In genomic region chr3:134871818-134872217, GRCh38 we compare ENCODE assay signal across 23 cellular contexts.
DNase-seq lines count a peak whose midpoint lies in the region; ATAC-seq, FAIRE-seq and TF ChIP-seq lines count a peak whose summit lies in the region.
"Had no signal": no experiment of that assay in that cellular context is flagged by ENCODE, and none has a peak within 500 bp of the region (broad histone marks: within the 10 kb centered on the region; RNA-seq: fewer than 3 reads in every experiment).

No MANE protein-coding gene starts in this region.

- no peak overlapping the region for H3K14ac ChIP-seq in H1 (ENCODE audit: insufficient read length)

- H2AK5ac ChIP-seq in H1 (ENCODE audit: low read depth, low read length) = no peak overlapping the region

- no peaks in the 10 kb centered on the region for H3K9me3 ChIP-seq in H1 (ENCODE audit: insufficient read depth in 2 of 2, low read depth in 1 of 2, low read length in 1 of 2)
- H3K9me3 ChIP-seq: A549; BE2C; BLaER1 treated with 17β-estradiol and CSF1 and Interleukin-3, amounts not matched to agents 10 nM and 100 nM; HAP-1 had no signal

- H2BK20ac ChIP-seq in H1 (ENCODE audit: low read length) = no peak overlapping the region

- H2BK15ac ChIP-seq in H1 (ENCODE audit: low read length) = no peak overlapping the region; the same call in 1 of the 2 replicates

- H3K27me3 ChIP-seq in GM23338 (ENCODE audit: insufficient read depth) (no peaks in the 10 kb centered on the region), H1 (replicated peaks in 1 of 4; ENCODE audit: control insufficient read depth in 3 of 4, extremely low read depth in 1 of 4, insufficient read depth in 3 of 4, low read length in 3 of 4) (no peaks in the 10 kb centered on the region)
- H3K27me3 ChIP-seq: BE2C; BLaER1 treated with 17β-estradiol and CSF1 and Interleukin-3, amounts not matched to agents 10 nM and 100 nM had no signal

- no peak for FAIRE-seq in H1 (lab: Jason Lieb, UNC)
- no peak for FAIRE-seq in GM12891 (lab: Jason Lieb, UNC)
- FAIRE-seq: A549, D721Med, GM12892 had no signal

- no peak overlapping the region for H3K18ac ChIP-seq in H1 (ENCODE audit: extremely low read depth, low read length)

- CTCF ChIA-PET in H1 (lab: Charles Lee; ENCODE audit: partially characterized antibody) = interaction anchor here (0.9 to 1.7 kb wide), 8 partner anchors 10 to 230 kb away, joined by 3 to 9 read pairs (median 3); no protein-coding TSS in a partner anchor

- H2BK120ac ChIP-seq in H1 (replicated peaks; ENCODE audit: low read depth, low read length) = no peak overlapping the region

- no peak overlapping the region for H3K4ac ChIP-seq in H1 (replicated peaks; ENCODE audit: insufficient read length, low read depth, low read length)

- H4K20me1 ChIP-seq in GM23338 (replicated peaks; ENCODE audit: insufficient read depth) = peaks cover 2% of the 10 kb centered on the region
- H4K20me1 ChIP-seq in H1 (replicated peaks in 1 of 2; ENCODE audit: control insufficient read depth in 1 of 2, insufficient read depth in 2 of 2, low read length in 2 of 2) = no peaks in the 10 kb centered on the region
- H4K20me1 ChIP-seq: BLaER1 treated with 17β-estradiol and CSF1 and Interleukin-3, amounts not matched to agents 10 nM and 100 nM had no signal

- H3K27ac ChIP-seq in GM23338 (ENCODE audit: low read depth) (no peak overlapping the region), H1 (ENCODE audit: low read depth, low read length) (no peak overlapping the region)
- H3K27ac ChIP-seq: A549; BLaER1 treated with 17β-estradiol and CSF1 and Interleukin-3, amounts not matched to agents 10 nM and 100 nM had no signal

- H3K27ac Mint-ChIP-seq in GM23338 = no peak overlapping the region
- no peak overlapping the region for H3K27ac Mint-ChIP-seq in activated T-cell treated with anti-CD3 and anti-CD28 coated beads, Interleukin-2, amount 50 U/mL, for 72 hours
- H3K27ac Mint-ChIP-seq: CD14-positive monocyte; CD4-positive, alpha-beta T cell; CD8-positive, alpha-beta memory T cell had no signal

- H3K27me3 Mint-ChIP-seq in GM23338 (ENCODE audit: insufficient read depth, low read depth, poor library complexity) = peaks cover 4% of the 10 kb centered on the region
- peaks cover 25% of the 10 kb centered on the region for H3K27me3 Mint-ChIP-seq in activated T-cell treated with anti-CD3 and anti-CD28 coated beads, Interleukin-2, amount 50 U/mL, for 72 hours (ENCODE audit: low read depth)

- H4K8ac ChIP-seq in H1 (ENCODE audit: extremely low read depth, insufficient read depth, low read length) = no peak overlapping the region

- H3K9me3 Mint-ChIP-seq in GM23338 = no peaks in the 10 kb centered on the region
- no peaks in the 10 kb centered on the region for H3K9me3 Mint-ChIP-seq in activated T-cell treated with anti-CD3 and anti-CD28 coated beads, Interleukin-2, amount 50 U/mL, for 72 hours

- H2AFZ ChIP-seq in GM23338 = no peak overlapping the region
- no peak overlapping the region for H2AFZ ChIP-seq in H1 (ENCODE audit: low read length)

- H3K36me3 ChIP-seq in GM23338 (ENCODE audit: insufficient read depth) (no peaks in the 10 kb centered on the region), H1 (ENCODE audit: control insufficient read depth in 2 of 4, insufficient read depth in 4 of 4, low read length in 3 of 4) (no peaks in the 10 kb centered on the region)
- H3K36me3 ChIP-seq: BE2C; BLaER1 treated with 17β-estradiol and CSF1 and Interleukin-3, amounts not matched to agents 10 nM and 100 nM; HAP-1 had no signal

- H3K79me2 ChIP-seq in GM23338 (replicated peaks; ENCODE audit: insufficient read depth) = no peaks in the 10 kb centered on the region
- no peaks in the 10 kb centered on the region for H3K79me2 ChIP-seq in H1 (ENCODE audit: control insufficient read depth in 1 of 2, insufficient read depth in 2 of 2, low read length in 2 of 2)

- no peak for TF ChIP-seq EP300 in H1 (IDR thresholded peaks at IDR 0.05; ENCODE audit: borderline replicate concordance in 1 of 2, low read depth in 2 of 2, low read length in 2 of 2)

- peak; percentile 12 to 36; a peak in 2 of 4 replicates for TF ChIP-seq RAD21 in H1 (IDR thresholded peaks at IDR 0.05 in 1 of 2, conservative IDR thresholded peaks at IDR 0.05 in 1 of 2; ENCODE audit: low read depth in 2 of 2, low read length in 2 of 2)

- H3F3A ChIP-seq in GM23338 (replicated peaks; ENCODE audit: low read depth) = no peaks in the 10 kb centered on the region

- H3K36me3 Mint-ChIP-seq in GM23338 (ENCODE audit: low read depth) = no peaks in the 10 kb centered on the region
- no peaks in the 10 kb centered on the region for H3K36me3 Mint-ChIP-seq in activated T-cell treated with anti-CD3 and anti-CD28 coated beads, Interleukin-2, amount 50 U/mL, for 72 hours (ENCODE audit: insufficient read depth in 2 of 2)
- H3K36me3 Mint-ChIP-seq: CD14-positive monocyte had no signal

- WGBS in H1 (ENCODE audit: extremely low coverage in 1 of 2, insufficient coverage in 1 of 2, insufficient read length in 1 of 2, insufficient replicate concordance in 2 of 2, low coverage in 1 of 2, low lambda C conversion rate in 2 of 2, missing lambda C conversion rate in 1 of 2), 2 experiments = 94% methylated on average over 1 of the region's 1 CpG; no CpG with 5 or more reads in 1 of the 2 experiments

- no peak overlapping the region for H3K4me2 ChIP-seq in GM23338
- H3K4me2 ChIP-seq in H1 (ENCODE audit: insufficient read depth in 1 of 2, low read depth in 2 of 2, low read length in 2 of 2) = no peak overlapping the region
- H3K4me2 ChIP-seq: A549; BLaER1 treated with 17β-estradiol and CSF1 and Interleukin-3, amounts not matched to agents 10 nM and 100 nM had no signal

- no peak overlapping the region for H3K9ac ChIP-seq in H1 (replicated peaks in 1 of 4; ENCODE audit: extremely low read depth in 1 of 4, low read depth in 3 of 4, low read length in 3 of 4)
- H3K9ac ChIP-seq: BLaER1 treated with 17β-estradiol and CSF1 and Interleukin-3, amounts not matched to agents 10 nM and 100 nM had no signal

- ATAC-seq in GM23338 = peak; percentile 62
- ATAC-seq in activated T-cell treated with anti-CD3 and anti-CD28 coated beads, Interleukin-2, amount 50 U/mL, for 72 hours (replicated peaks in 1 of 2) = no peak
- ATAC-seq: A549 had no signal

- peak; percentile 32 for DNase-seq in GM23338 (ENCODE audit: low spot score)
- DNase-seq in H1 (ENCODE audit: low read depth in 1 of 2, low spot score in 2 of 2) = no peak
- peak; percentile 4 for DNase-seq in mesenteric fat pad (ENCODE audit: low spot score)
- DNase-seq in activated T-cell treated with anti-CD3 and anti-CD28 coated beads, Interleukin-2, amount 50 U/mL, for 72 hours = no peak
- DNase-seq in NCI-H446 (lab: John Stamatoyannopoulos, UW) = no peak
- DNase-seq in effector CD8-positive, alpha-beta T cell (lab: John Stamatoyannopoulos, UW) = no peak
- no peak for DNase-seq in GM12891 (ENCODE audit: insufficient read length, low spot score)
- DNase-seq: 8988T; ACHN; AML-193; BE2C; CD4-positive, alpha-beta T cell; CD8-positive, alpha-beta memory T cell; DMS 273 treated with DMSO at 0.1 percent for 48 hours; DMS79; EL; GDM1 had no signal

- no peaks in the 10 kb centered on the region for H3K23me2 ChIP-seq in H1 (ENCODE audit: low read depth, low read length)

- H3K4me1 ChIP-seq in GM23338 (ENCODE audit: insufficient read depth) (no peaks in the 10 kb centered on the region), H1 (replicated peaks in 1 of 4; ENCODE audit: control insufficient read depth in 3 of 4, insufficient read depth in 4 of 4, low read length in 3 of 4) (no peaks in the 10 kb centered on the region; a peak in 1 of 7 replicates)
- H3K4me1 ChIP-seq: A549; BE2C; BLaER1 treated with 17β-estradiol and CSF1 and Interleukin-3, amounts not matched to agents 10 nM and 100 nM; HAP-1 had no signal

- TF ChIP-seq CTCF in GM23338 (conservative IDR thresholded peaks at IDR 0.05; ENCODE audit: low read depth in 2 of 2) (peak in 1 of 2 experiments; percentile 19; a peak in 1 of 4 replicates), H1 (IDR thresholded peaks at IDR 0.05; ENCODE audit: control extremely low read depth in 1 of 3, insufficient read depth in 1 of 3, low read depth in 1 of 3, low read length in 3 of 3) (peak in 2 of 3 experiments; percentile 2 to 16; a peak in 1 of 4 replicates)

- H3K4me1 Mint-ChIP-seq in GM23338 = peaks cover 5% of the 10 kb centered on the region; the same call in 2 of the 3 replicates
- H3K4me1 Mint-ChIP-seq in activated T-cell treated with anti-CD3 and anti-CD28 coated beads, Interleukin-2, amount 50 U/mL, for 72 hours (ENCODE audit: low read depth) = no peaks in the 10 kb centered on the region
- H3K4me1 Mint-ChIP-seq: CD8-positive, alpha-beta memory T cell had no signal

- peaks cover 7% of the 10 kb centered on the region; the same call in 1 of the 2 replicates for H3K9me2 ChIP-seq in GM23338 (ENCODE audit: insufficient read depth)

- H2BK5ac ChIP-seq in H1 (ENCODE audit: low read depth, low read length) = no peak overlapping the region

- no peak overlapping the region for H3K56ac ChIP-seq in H1 (replicated peaks; ENCODE audit: insufficient read length, low read depth, low read length)

- POLR2A ChIA-PET in H1 (lab: Charles Lee; ENCODE audit: partially characterized antibody) = interaction anchor here (0.6 kb wide), 1 partner anchor 345 kb away, joined by 3 read pairs; no protein-coding TSS in a partner anchor

- H2BK12ac ChIP-seq in H1 (ENCODE audit: low read depth, low read length) = no peak overlapping the region

- TF ChIP-seq POLR2A in H1 (IDR thresholded peaks at IDR 0.05; ENCODE audit: control extremely low read depth in 1 of 2, low read depth in 2 of 2, low read length in 2 of 2) = no peak
- TF ChIP-seq POLR2A in GM12891 (IDR thresholded peaks at IDR 0.05; ENCODE audit: low read depth, low read length) = no peak

- H3K23ac ChIP-seq in H1 (ENCODE audit: insufficient read length) = no peak overlapping the region

- no peak overlapping the region for H4K91ac ChIP-seq in H1 (replicated peaks; ENCODE audit: insufficient read length, low read length)

- no peaks in the 10 kb centered on the region; the same call in none of the 2 replicates for H3K79me1 ChIP-seq in H1 (ENCODE audit: low read depth, low read length)

- no peak overlapping the region for H4K5ac ChIP-seq in H1 (ENCODE audit: insufficient read length, low read depth, low read length)

- no peak overlapping the region for H3K4me3 Mint-ChIP-seq in GM23338
- H3K4me3 Mint-ChIP-seq in activated T-cell treated with anti-CD3 and anti-CD28 coated beads, Interleukin-2, amount 50 U/mL, for 72 hours = no peak overlapping the region
- H3K4me3 Mint-ChIP-seq: CD14-positive monocyte; CD4-positive, alpha-beta T cell; CD8-positive, alpha-beta memory T cell had no signal

- no peak overlapping the region for H3K4me3 ChIP-seq in GM23338
- no peak overlapping the region for H3K4me3 ChIP-seq in H1 (ENCODE audit: extremely low read depth in 1 of 4, insufficient read depth in 2 of 4, low read depth in 3 of 4, low read length in 4 of 4)
- H3K4me3 ChIP-seq: A549; BLaER1 treated with 17β-estradiol and CSF1 and Interleukin-3, amounts not matched to agents 10 nM and 100 nM; HAP-1 had no signal

TF ChIP-seq in H1, 55 proteins besides CTCF, POLR2A, EP300 and RAD21 (continues in another document):
- TF ChIP-seq EZH2 (IDR thresholded peaks at IDR 0.05; ENCODE audit: low read depth, low read length, severe bottlenecking) (no peak), POLR2AphosphoS5 (IDR thresholded peaks at IDR 0.05; ENCODE audit: low read depth, low read length) (no peak)

TF ChIP-seq in GM12891, 5 proteins besides CTCF, POLR2A, EP300 and RAD21 (continues in another document):
- TF ChIP-seq POLR2AphosphoS5 (IDR thresholded peaks at IDR 0.05; ENCODE audit: low read depth, low read length) (no peak), TAF1 (IDR thresholded peaks at IDR 0.05; ENCODE audit: low read depth, low read length) (no peak)

Comparison
In these comparisons a context has a peak if more than half of its experiments do, and no peak if none do; other contexts are left out.
1. DNase-seq: peak in GM23338 (single experiment) and mesenteric fat pad (single experiment); none in H1 (0 of 2), activated T-cell treated with anti-CD3 and anti-CD28 coated beads, Interleukin-2, amount 50 U/mL, for 72 hours (0 of 2), NCI-H446 (0 of 2), effector CD8-positive, alpha-beta T cell (single experiment) and GM12891 (single experiment).